ENCODE assay signal across 3 cellular contexts in the genomic region with DNA sequence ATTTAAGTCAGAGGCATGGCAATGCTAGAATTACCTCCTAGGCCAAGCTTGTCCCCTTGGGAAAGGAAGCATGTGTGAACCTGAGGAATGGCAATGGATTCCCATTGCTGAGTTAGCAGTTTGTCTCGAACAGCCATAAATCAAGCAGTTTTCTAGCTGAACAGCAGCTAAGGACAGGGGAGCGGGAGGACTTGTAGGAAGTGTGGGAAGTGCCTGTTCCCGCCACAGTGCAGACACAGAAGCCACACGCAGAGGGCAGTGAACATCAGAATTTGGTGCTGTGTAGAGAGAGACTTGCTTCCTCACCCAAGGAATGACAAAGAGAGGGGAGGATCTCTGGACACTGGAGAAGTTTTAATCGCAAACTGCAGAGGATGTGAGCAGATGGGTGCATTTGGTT.
TF ChIP-seq lines count a peak whose summit lies in the region.

No MANE protein-coding gene starts in this region.

TF ChIP-seq in IMR-90, 13 proteins besides CTCF, POLR2A, EP300 and RAD21:
- peak; percentile 63 for TF ChIP-seq MAFK (IDR thresholded peaks at IDR 0.05; ENCODE audit: low read depth, low read length)
- no peak for TF ChIP-seq BHLHE40 (IDR thresholded peaks at IDR 0.05; ENCODE audit: low read depth, low read length)

TF ChIP-seq in K562, 482 proteins besides CTCF, POLR2A, EP300 and RAD21 (continues in another document):
- TF ChIP-seq ARID2 (IDR thresholded peaks at IDR 0.05): no peak
- TF ChIP-seq SIRT6 (IDR thresholded peaks at IDR 0.05; ENCODE audit: low read depth, low read length): no peak
- no peak for TF ChIP-seq ZNF212 (CRISPR knock-in tag; IDR thresholded peaks at IDR 0.05)
- TF ChIP-seq, protein P1, sequence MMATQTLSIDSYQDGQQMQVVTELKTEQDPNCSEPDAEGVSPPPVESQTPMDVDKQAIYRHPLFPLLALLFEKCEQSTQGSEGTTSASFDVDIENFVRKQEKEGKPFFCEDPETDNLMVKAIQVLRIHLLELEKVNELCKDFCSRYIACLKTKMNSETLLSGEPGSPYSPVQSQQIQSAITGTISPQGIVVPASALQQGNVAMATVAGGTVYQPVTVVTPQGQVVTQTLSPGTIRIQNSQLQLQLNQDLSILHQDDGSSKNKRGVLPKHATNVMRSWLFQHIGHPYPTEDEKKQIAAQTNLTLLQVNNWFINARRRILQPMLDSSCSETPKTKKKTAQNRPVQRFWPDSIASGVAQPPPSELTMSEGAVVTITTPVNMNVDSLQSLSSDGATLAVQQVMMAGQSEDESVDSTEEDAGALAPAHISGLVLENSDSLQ (IDR thresholded peaks at IDR 0.05): peak; percentile 80
- TF ChIP-seq, protein P2, sequence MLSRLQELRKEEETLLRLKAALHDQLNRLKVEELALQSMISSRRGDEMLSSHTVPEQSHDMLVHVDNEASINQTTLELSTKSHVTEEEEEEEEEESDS (CRISPR knock-in tag; IDR thresholded peaks at IDR 0.05): no peak
- TF ChIP-seq SAP30 (IDR thresholded peaks at IDR 0.05; ENCODE audit: borderline replicate concordance, insufficient read depth, low read depth, low read length, poor library complexity, severe bottlenecking): no peak
- TF ChIP-seq ZNF316 (IDR thresholded peaks at IDR 0.05): peak; percentile 90
- TF ChIP-seq KAT7 (CRISPR knock-in tag; IDR thresholded peaks at IDR 0.05; ENCODE audit: borderline replicate concordance): no peak
- no peak for TF ChIP-seq FOSL1 (tag; conservative IDR thresholded peaks at IDR 0.05)
- TF ChIP-seq C11orf30 (IDR thresholded peaks at IDR 0.05; ENCODE audit: low read depth): peak; percentile 90
- no peak for TF ChIP-seq HNRNPH1 (optimal IDR thresholded peaks at IDR 0.05; ENCODE audit: low read depth, low read length)
- TF ChIP-seq KHSRP (IDR thresholded peaks at IDR 0.05): no peak
- TF ChIP-seq MAFF (IDR thresholded peaks at IDR 0.05; ENCODE audit: low read length): peak; percentile 85
- peak; percentile 83 for TF ChIP-seq MAFK (IDR thresholded peaks at IDR 0.05; ENCODE audit: low read length)
- no peak for TF ChIP-seq CXXC5 (CRISPR knock-in tag; IDR thresholded peaks at IDR 0.05)
- no peak for TF ChIP-seq EGR1 (conservative IDR thresholded peaks at IDR 0.05)
- TF ChIP-seq MXD1 (CRISPR knock-in tag; IDR thresholded peaks at IDR 0.05; ENCODE audit: borderline replicate concordance, poor library complexity, severe bottlenecking): no peak
- TF ChIP-seq ZNF12 (CRISPR knock-in tag; IDR thresholded peaks at IDR 0.05): no peak
- peak; percentile 7; the same call in 1 of the 2 replicates for TF ChIP-seq SPI1 (IDR thresholded peaks at IDR 0.05; ENCODE audit: borderline replicate concordance, low read depth, low read length)
- TF ChIP-seq ZBTB9 (CRISPR knock-in tag; IDR thresholded peaks at IDR 0.05): no peak
- peak; percentile 96 for TF ChIP-seq ZBTB33 (CRISPR knock-in tag; IDR thresholded peaks at IDR 0.05)
- TF ChIP-seq MEIS2 (IDR thresholded peaks at IDR 0.05; ENCODE audit: partially characterized antibody): peak; percentile 85
- TF ChIP-seq MAFG (tag; conservative IDR thresholded peaks at IDR 0.05): peak; percentile 88
- TF ChIP-seq RBM34 (IDR thresholded peaks at IDR 0.05; ENCODE audit: borderline replicate concordance, insufficient read depth, low read length): no peak
- TF ChIP-seq SIN3B (IDR thresholded peaks at IDR 0.05; ENCODE audit: low read depth): no peak
- TF ChIP-seq MYBL2 (IDR thresholded peaks at IDR 0.05; ENCODE audit: low read depth): no peak
- TF ChIP-seq MYBL2 (CRISPR knock-in tag; IDR thresholded peaks at IDR 0.05; ENCODE audit: borderline replicate concordance): no peak
- TF ChIP-seq ZNF584 (CRISPR knock-in tag; IDR thresholded peaks at IDR 0.05; ENCODE audit: low read depth): no peak

TF ChIP-seq in GM12891, 5 proteins besides CTCF, POLR2A, EP300 and RAD21:
- TF ChIP-seq PAX5 (IDR thresholded peaks at IDR 0.05; ENCODE audit: insufficient read depth, low read length, severe bottlenecking) (no peak), POU2F2 (IDR thresholded peaks at IDR 0.05; ENCODE audit: low read depth, low read length) (no peak), POLR2AphosphoS5 (IDR thresholded peaks at IDR 0.05; ENCODE audit: low read depth, low read length) (no peak), TAF1 (IDR thresholded peaks at IDR 0.05; ENCODE audit: low read depth, low read length) (no peak)
